In the genomic region with DNA sequence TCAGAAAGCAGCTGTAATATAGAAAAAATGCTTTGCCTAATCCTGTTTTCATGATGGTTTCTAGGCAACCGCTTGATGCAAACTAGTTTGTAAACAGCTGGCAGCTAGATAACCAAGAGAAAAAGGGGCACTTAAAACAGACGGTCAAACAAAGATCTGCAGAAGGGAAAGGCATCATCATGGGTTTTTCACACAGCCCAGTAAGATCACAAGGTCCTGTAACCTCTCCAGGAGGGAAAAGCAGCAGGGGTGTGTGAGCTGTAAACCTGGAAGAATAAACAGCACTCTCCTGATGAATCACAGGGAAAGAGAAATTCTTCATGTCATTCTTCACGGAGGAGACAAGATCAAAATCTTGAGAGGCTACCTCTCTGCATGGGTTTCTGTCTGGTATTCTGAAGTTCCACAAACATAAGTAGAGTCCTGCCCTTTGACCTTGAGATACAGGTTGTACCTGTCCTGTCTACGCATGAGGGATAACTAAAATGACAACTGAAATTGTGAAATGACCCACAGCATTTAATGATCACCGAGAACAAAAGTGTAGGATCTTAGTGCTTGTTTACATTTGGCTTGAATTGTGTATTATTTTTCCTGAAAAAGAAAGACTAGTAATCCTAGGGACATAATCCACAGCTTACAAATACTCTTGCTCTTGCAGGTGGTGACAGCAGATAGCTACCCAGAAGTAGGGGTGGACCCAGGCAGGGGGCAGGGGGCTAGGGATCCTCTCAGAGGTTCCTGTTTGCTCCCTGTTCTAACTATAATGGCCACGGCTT, we compare ENCODE assay signal across 9 cellular contexts. TPM values are rescaled to one million over a fixed set of nuclear protein-coding genes. Genes with fewer than 3 reads are reported as not detected.
DNase-seq lines count a peak whose midpoint lies in the region; ATAC-seq and TF ChIP-seq lines count a peak whose summit lies in the region.
"Had no signal": no experiment of that assay in that cellular context is flagged by ENCODE, and none has a peak within 500 bp of the region (broad histone marks: within the 10 kb centered on the region; RNA-seq: fewer than 3 reads in every experiment).

No MANE protein-coding gene starts in this region.

- H3K27me3 Mint-ChIP-seq in neural crest cell (ENCODE audit: low read depth), result no peaks in the 10 kb centered on the region
- H3K27me3 Mint-ChIP-seq: IgD-negative memory B cell had no signal

- H3K27ac Mint-ChIP-seq in neural crest cell (ENCODE audit: unreplicated experiment), result peak overlapping the region; percentile 93

- DNase-seq in NCI-H2227 treated with DMSO at 0.1 percent for 48 hours (lab: John Stamatoyannopoulos, UW) (peak; percentile 39), dermis blood vessel endothelial cell (peak; percentile 72), neural crest cell (ENCODE audit: low read depth, low spot score) (no peak), hypothalamus (lab: John Stamatoyannopoulos, UW) (no peak)
- no peak for DNase-seq in stimulated activated CD4-positive, alpha-beta T cell treated with anti-CD3 and anti-CD28 coated beads, Interleukin-4, amount 100 ng/mL, for 1 hour

- H3K36me3 Mint-ChIP-seq in neural crest cell (ENCODE audit: low read depth), result peaks cover 2% of the 10 kb centered on the region

- H3K4me1 Mint-ChIP-seq in neural crest cell, result peaks cover 67% of the 10 kb centered on the region

- TF ChIP-seq CTCF in neural crest cell (conservative IDR thresholded peaks at IDR 0.05), result no peak

- peak; percentile 41 for ATAC-seq in GM19351 (IDR thresholded peaks at IDR 0.05; ENCODE audit: unreplicated experiment)
- ATAC-seq in HG03460 (IDR thresholded peaks at IDR 0.05; ENCODE audit: unreplicated experiment), result no peak
- no peak for ATAC-seq in GM18909 (IDR thresholded peaks at IDR 0.05; ENCODE audit: poor library complexity, unreplicated experiment)

- no peaks in the 10 kb centered on the region for H3K9me3 Mint-ChIP-seq in neural crest cell
- H3K9me3 Mint-ChIP-seq: IgD-negative memory B cell had no signal

- no peak overlapping the region for H3K4me3 Mint-ChIP-seq in neural crest cell
- H3K4me3 Mint-ChIP-seq: IgD-negative memory B cell had no signal

RNA-seq across cellular contexts. Expression of a gene that starts 48.0 kb away (rescaled TPM):
- total RNA-seq in dermis blood vessel endothelial cell (32.2 and 34.5 TPM in 2 replicates), neural crest cell (51.1 and 51.9 TPM in 2 replicates)

Comparison
In these comparisons a context has a peak if more than half of its experiments do, and no peak if none do; other contexts are left out.
1. DNase-seq: peak in NCI-H2227 treated with DMSO at 0.1 percent for 48 hours (single experiment) and dermis blood vessel endothelial cell (single experiment); none in neural crest cell (single experiment), stimulated activated CD4-positive, alpha-beta T cell treated with anti-CD3 and anti-CD28 coated beads, Interleukin-4, amount 100 ng/mL, for 1 hour (single experiment) and hypothalamus (0 of 51).